In genomic region chr10:88889559-88890337, GRCh38 we compare ENCODE assay signal across 15 cellular contexts. TPM values are rescaled to one million over a fixed set of nuclear protein-coding genes. Genes with fewer than 3 reads are reported as not detected.
DNase-seq lines count a peak whose midpoint lies in the region; ATAC-seq and TF ChIP-seq lines count a peak whose summit lies in the region.
"Had no signal": no experiment of that assay in that cellular context is flagged by ENCODE, and none has a peak within 500 bp of the region (broad histone marks: within the 10 kb centered on the region; RNA-seq: fewer than 3 reads in every experiment).

No MANE protein-coding gene starts in this region.

- H3K27me3 ChIP-seq in CD4-positive, CD25-positive, alpha-beta regulatory T cell (ENCODE audit: control insufficient read depth, insufficient read depth, low read length): no peaks in the 10 kb centered on the region
- H3K27me3 ChIP-seq in H9 (ENCODE audit: insufficient read depth, low read length) (no peaks in the 10 kb centered on the region), gastroesophageal sphincter (no peaks in the 10 kb centered on the region)
- H3K27me3 ChIP-seq: spleen had no signal

- H3K9me3 ChIP-seq in CD4-positive, CD25-positive, alpha-beta regulatory T cell (ENCODE audit: control insufficient read depth in 2 of 2, low read length in 2 of 2): no peaks in the 10 kb centered on the region
- no peaks in the 10 kb centered on the region for H3K9me3 ChIP-seq in H9 (ENCODE audit: control insufficient read depth, low read depth, low read length)
- no peaks in the 10 kb centered on the region for H3K9me3 ChIP-seq in gastroesophageal sphincter
- H3K9me3 ChIP-seq: spleen had no signal

- H4K20me1 ChIP-seq in H9 (ENCODE audit: control insufficient read depth, insufficient read depth, insufficient read length): no peaks in the 10 kb centered on the region

- peaks cover 58 to 95% (median 81%) of the 10 kb centered on the region in 4 donors for H3K4me1 Mint-ChIP-seq in CD4-positive, CD25-positive, alpha-beta regulatory T cell
- peaks cover 16 to 17% of the 10 kb centered on the region in 2 experiments for H3K4me1 Mint-ChIP-seq in H9
- peaks cover 68% of the 10 kb centered on the region for H3K4me1 Mint-ChIP-seq in activated naive CD8-positive, alpha-beta T cell treated with anti-CD3 and anti-CD28 coated beads, Interleukin-2, amount 50 U/mL, for 24 hours

- no peak overlapping the region for H2BK15ac ChIP-seq in H9 (ENCODE audit: low read depth, low read length)

- peaks cover 45% of the 10 kb centered on the region for H3K4me1 ChIP-seq in CD4-positive, CD25-positive, alpha-beta regulatory T cell (ENCODE audit: control insufficient read depth, insufficient read depth, low read length, poor library complexity, severe bottlenecking)
- H3K4me1 ChIP-seq in H9 (ENCODE audit: insufficient read depth, low read length) (no peaks in the 10 kb centered on the region; the same call in 1 of the 2 replicates), gastroesophageal sphincter (peaks cover 0 to 5% (median 0%) of the 10 kb centered on the region in 3 donors)

- H3T11ph ChIP-seq in H9 (ENCODE audit: low read length): no peak overlapping the region

- peak overlapping the region; percentile 29 for H3K4me3 ChIP-seq in CD4-positive, CD25-positive, alpha-beta regulatory T cell (ENCODE audit: low read depth, low read length)
- H3K4me3 ChIP-seq in gastroesophageal sphincter: no peak overlapping the region
- H3K4me3 ChIP-seq: spleen had no signal

- H4K91ac ChIP-seq in H9 (ENCODE audit: insufficient read length, low read depth, low read length): no peak overlapping the region

- H3K14ac ChIP-seq in H9 (ENCODE audit: insufficient read depth, low read length): no peak overlapping the region

- H2AFZ ChIP-seq in H9 (ENCODE audit: low read length): no peak overlapping the region

- H3K23ac ChIP-seq in H9 (ENCODE audit: insufficient read length, low read depth, low read length): no peak overlapping the region

- no peaks in the 10 kb centered on the region for H3K79me2 ChIP-seq in H9 (ENCODE audit: insufficient read depth, low read length)

- ATAC-seq in CD4-positive, CD25-positive, alpha-beta regulatory T cell (ENCODE audit: low read depth in 2 of 2): no peak
- ATAC-seq in HG02642 (IDR thresholded peaks at IDR 0.05; ENCODE audit: poor library complexity, unreplicated experiment) (peak; percentile 69), HG03460 (IDR thresholded peaks at IDR 0.05; ENCODE audit: unreplicated experiment) (peak; percentile 73), gastroesophageal sphincter (no peak)
- ATAC-seq in activated naive CD8-positive, alpha-beta T cell treated with anti-CD3 and anti-CD28 coated beads, Interleukin-2, amount 50 U/mL, for 24 hours: no peak
- ATAC-seq: stimulated activated naive B cell treated with anti-CD40 and anti-IgM and Interleukin-4, amounts not matched to agents 10 μg/mL and 1 μg/mL and 100 μg/mL, for 72 hours had no signal

- H2BK20ac ChIP-seq in H9 (ENCODE audit: low read depth, low read length, poor library complexity, severe bottlenecking): no peak overlapping the region

- no peaks in the 10 kb centered on the region for H3K23me2 ChIP-seq in H9 (ENCODE audit: insufficient read length, low read depth, low read length, poor library complexity, severe bottlenecking)

- no peak overlapping the region for H3K4ac ChIP-seq in H9 (ENCODE audit: low read depth, low read length)

- no peaks in the 10 kb centered on the region for H3K9me3 Mint-ChIP-seq in CD4-positive, CD25-positive, alpha-beta regulatory T cell
- H3K9me3 Mint-ChIP-seq in H9: no peaks in the 10 kb centered on the region
- H3K9me3 Mint-ChIP-seq in activated naive CD8-positive, alpha-beta T cell treated with anti-CD3 and anti-CD28 coated beads, Interleukin-2, amount 50 U/mL, for 24 hours: no peaks in the 10 kb centered on the region
- H3K9me3 Mint-ChIP-seq: stimulated activated naive B cell treated with anti-CD40 and anti-IgM and Interleukin-4, amounts not matched to agents 10 μg/mL and 1 μg/mL and 100 μg/mL, for 72 hours; T-helper 1 cell treated with Interleukin-12 subunit alpha and Interleukin-12 subunit beta and Interleukin-4 antibody, amounts not matched to agents 30 μg/mL and 1 μg/mL, for 36 hours had no signal

- H3K56ac ChIP-seq in H9 (ENCODE audit: insufficient read length, low read depth, low read length): no peak overlapping the region

- TF ChIP-seq EP300 in gastroesophageal sphincter (IDR thresholded peaks at IDR 0.05): no peak

- no peak for DNase-seq in CD4-positive, CD25-positive, alpha-beta regulatory T cell
- DNase-seq in H9: no peak
- DNase-seq in stimulated activated CD4-positive, alpha-beta T cell treated with anti-CD3 and anti-CD28 coated beads, Interleukin-15, amount 100 ng/mL, for 24 hours: no peak
- no peak for DNase-seq in activated naive CD8-positive, alpha-beta T cell treated with anti-CD3 and anti-CD28 coated beads, Interleukin-2, amount 50 U/mL, for 24 hours
- DNase-seq: ACHN; amygdala; GDM1; NCI-H524; spleen; stimulated activated naive B cell treated with anti-CD40 and anti-IgM and Interleukin-4, amounts not matched to agents 10 μg/mL and 1 μg/mL and 100 μg/mL, for 72 hours had no signal

- WGBS in H9 (ENCODE audit: extremely low coverage, insufficient read length, low lambda C conversion rate): no CpG with 5 or more reads among the region's 1 CpG
- WGBS in gastroesophageal sphincter (ENCODE audit: low coverage in 1 of 2), 2 donors: 76 to 100% methylated on average over 1 of the region's 1 CpG

- peak; percentile 28 for TF ChIP-seq POLR2A in GM19099 (IDR thresholded peaks at IDR 0.05; ENCODE audit: extremely low read depth, insufficient read length, low read depth)
- no peak for TF ChIP-seq POLR2A in gastroesophageal sphincter (IDR thresholded peaks at IDR 0.05)

- no peak overlapping the region for H3K9ac ChIP-seq in H9 (ENCODE audit: extremely low read depth, insufficient read length, low read length)

- H3K36me3 Mint-ChIP-seq in CD4-positive, CD25-positive, alpha-beta regulatory T cell: peaks cover 9% of the 10 kb centered on the region
- H3K36me3 Mint-ChIP-seq in H9 (ENCODE audit: insufficient read depth in 1 of 3, low read depth in 3 of 3): no peaks in the 10 kb centered on the region
- H3K36me3 Mint-ChIP-seq in activated naive CD8-positive, alpha-beta T cell treated with anti-CD3 and anti-CD28 coated beads, Interleukin-2, amount 50 U/mL, for 24 hours (ENCODE audit: low read depth): peaks cover 12% of the 10 kb centered on the region

- H2BK5ac ChIP-seq in H9 (ENCODE audit: insufficient read length, low read length): no peak overlapping the region

- H2BK120ac ChIP-seq in H9 (ENCODE audit: low read depth, low read length, poor library complexity, severe bottlenecking): no peak overlapping the region

- H4K8ac ChIP-seq in H9 (replicated peaks; ENCODE audit: insufficient read length, low read depth, low read length): no peak overlapping the region

- H3K79me1 ChIP-seq in H9 (ENCODE audit: insufficient read depth, low read depth, low read length, poor library complexity, severe bottlenecking): no peaks in the 10 kb centered on the region

- peak overlapping the region in 2 of 3 donors; percentile 22 to 29 for H3K27ac Mint-ChIP-seq in CD4-positive, CD25-positive, alpha-beta regulatory T cell
- no peak overlapping the region for H3K27ac Mint-ChIP-seq in H9
- H3K27ac Mint-ChIP-seq in activated naive CD8-positive, alpha-beta T cell treated with anti-CD3 and anti-CD28 coated beads, Interleukin-2, amount 50 U/mL, for 24 hours: no peak overlapping the region
- H3K27ac Mint-ChIP-seq: stimulated activated naive B cell treated with anti-CD40 and anti-IgM and Interleukin-4, amounts not matched to agents 10 μg/mL and 1 μg/mL and 100 μg/mL, for 72 hours; T-helper 1 cell treated with Interleukin-12 subunit alpha and Interleukin-12 subunit beta and Interleukin-4 antibody, amounts not matched to agents 30 μg/mL and 1 μg/mL, for 36 hours had no signal

- no peak overlapping the region for H3K18ac ChIP-seq in H9 (ENCODE audit: insufficient read length, low read depth, low read length)

- H3K4me2 ChIP-seq in H9 (ENCODE audit: insufficient read depth, insufficient read length, low read length): no peak overlapping the region

- H3K4me3 Mint-ChIP-seq in CD4-positive, CD25-positive, alpha-beta regulatory T cell: peak overlapping the region in 3 of 4 donors; percentile 7 to 38 (median 12)
- H3K4me3 Mint-ChIP-seq in H9: no peak overlapping the region
- H3K4me3 Mint-ChIP-seq in activated naive CD8-positive, alpha-beta T cell treated with anti-CD3 and anti-CD28 coated beads, Interleukin-2, amount 50 U/mL, for 24 hours: no peak overlapping the region
- H3K4me3 Mint-ChIP-seq: stimulated activated naive B cell treated with anti-CD40 and anti-IgM and Interleukin-4, amounts not matched to agents 10 μg/mL and 1 μg/mL and 100 μg/mL, for 72 hours; T-helper 1 cell treated with Interleukin-12 subunit alpha and Interleukin-12 subunit beta and Interleukin-4 antibody, amounts not matched to agents 30 μg/mL and 1 μg/mL, for 36 hours had no signal

- H3K36me3 ChIP-seq in CD4-positive, CD25-positive, alpha-beta regulatory T cell (ENCODE audit: control insufficient read depth, insufficient read depth, low read length): no peaks in the 10 kb centered on the region
- no peaks in the 10 kb centered on the region for H3K36me3 ChIP-seq in gastroesophageal sphincter

- H4K5ac ChIP-seq in H9 (ENCODE audit: insufficient read length, low read depth, low read length): no peak overlapping the region

- no peak for TF ChIP-seq CTCF in H9 (conservative IDR thresholded peaks at IDR 0.05)
- no peak for TF ChIP-seq CTCF in gastroesophageal sphincter (IDR thresholded peaks at IDR 0.05)

- H3K27ac ChIP-seq in CD4-positive, CD25-positive, alpha-beta regulatory T cell (ENCODE audit: insufficient read depth, low read length, poor library complexity, severe bottlenecking): no peak overlapping the region
- no peak overlapping the region for H3K27ac ChIP-seq in H9 (ENCODE audit: insufficient read length, low read depth, low read length)
- no peak overlapping the region for H3K27ac ChIP-seq in gastroesophageal sphincter

- no peak overlapping the region for H2BK12ac ChIP-seq in H9 (ENCODE audit: insufficient read length, low read depth, low read length)

- no peak overlapping the region for H2AK5ac ChIP-seq in H9 (ENCODE audit: insufficient read length, low read length)

- no peaks in the 10 kb centered on the region for H3K27me3 Mint-ChIP-seq in CD4-positive, CD25-positive, alpha-beta regulatory T cell
- H3K27me3 Mint-ChIP-seq in H9 (ENCODE audit: low read depth): no peaks in the 10 kb centered on the region
- H3K27me3 Mint-ChIP-seq in activated naive CD8-positive, alpha-beta T cell treated with anti-CD3 and anti-CD28 coated beads, Interleukin-2, amount 50 U/mL, for 24 hours: no peaks in the 10 kb centered on the region
- H3K27me3 Mint-ChIP-seq: stimulated activated naive B cell treated with anti-CD40 and anti-IgM and Interleukin-4, amounts not matched to agents 10 μg/mL and 1 μg/mL and 100 μg/mL, for 72 hours had no signal

RNA-seq across cellular contexts. Expression of gene STAMBPL1, which starts 9.7 kb away (rescaled TPM):
- total RNA-seq in CD4-positive, CD25-positive, alpha-beta regulatory T cell: 40.5 TPM
- 10 to 100 TPM; 12.2 to 15.3 (median 13.9) TPM for polyA plus RNA-seq in CD4-positive, CD25-positive, alpha-beta regulatory T cell
- total RNA-seq in H9 (2021): 3.2 and 4.6 TPM in 2 replicates
- total RNA-seq in gastroesophageal sphincter: 10 to 100 TPM; 14.4 to 26.3 (median 22.3) TPM

RNA-seq across cellular contexts. Expression of gene ANKRD22, which starts 38.1 kb away (rescaled TPM):
- total RNA-seq in CD4-positive, CD25-positive, alpha-beta regulatory T cell: not detected
- polyA plus RNA-seq in CD4-positive, CD25-positive, alpha-beta regulatory T cell: under 1 TPM; 0.10 to 0.20 (median 0.18) TPM
- not detected in 2 replicates for total RNA-seq in H9 (2021)
- under 1 TPM in 1 of 4 donors, not detected in 3; 0.96 TPM for total RNA-seq in gastroesophageal sphincter

Comparison
In these comparisons a context has a peak if more than half of its experiments do, and no peak if none do; other contexts are left out.
1. ATAC-seq: peak in HG02642 (single experiment) and HG03460 (single experiment); none in CD4-positive, CD25-positive, alpha-beta regulatory T cell (0 of 2), gastroesophageal sphincter (single experiment) and activated naive CD8-positive, alpha-beta T cell treated with anti-CD3 and anti-CD28 coated beads, Interleukin-2, amount 50 U/mL, for 24 hours (single experiment).
2. H3K27ac Mint-ChIP-seq: peak in CD4-positive, CD25-positive, alpha-beta regulatory T cell (2 of 3); none in H9 (0 of 3) and activated naive CD8-positive, alpha-beta T cell treated with anti-CD3 and anti-CD28 coated beads, Interleukin-2, amount 50 U/mL, for 24 hours (single experiment).
3. H3K4me3 Mint-ChIP-seq: peak in CD4-positive, CD25-positive, alpha-beta regulatory T cell (3 of 4); none in H9 (0 of 2) and activated naive CD8-positive, alpha-beta T cell treated with anti-CD3 and anti-CD28 coated beads, Interleukin-2, amount 50 U/mL, for 24 hours (single experiment).